Comparison of ENCODE assay signal across 7 cellular contexts in genomic region chr10:119859422-119860258, GRCh38. TPM values are rescaled to one million over a fixed set of nuclear protein-coding genes. Genes with fewer than 3 reads are reported as not detected.
DNase-seq lines count a peak whose midpoint lies in the region; ATAC-seq, FAIRE-seq and TF ChIP-seq lines count a peak whose summit lies in the region.

No MANE protein-coding gene starts in this region.

- no peaks in the 10 kb centered on the region for H3K27me3 ChIP-seq in fibroblast of lung (ENCODE audit: control insufficient read depth, insufficient read depth, low read length)

- peaks cover 49% of the 10 kb centered on the region for H3K79me2 ChIP-seq in fibroblast of lung (ENCODE audit: control insufficient read depth, insufficient read depth, low read length)

- peak; percentile 34 for DNase-seq in DMS114 treated with DMSO at 0.1 percent for 48 hours (lab: John Stamatoyannopoulos, UW; ENCODE audit: unreplicated experiment)
- DNase-seq in H54 (ENCODE audit: insufficient read length, low spot score): no peak
- DNase-seq in SKM-1 treated with dmso at 0.1 percent for 144 hours (lab: John Stamatoyannopoulos, UW; ENCODE audit: unreplicated experiment): peak; percentile 19
- peak; percentile 42 to 73 for DNase-seq in fibroblast of lung (ENCODE audit: low read depth in 2 of 2)
- DNase-seq in renal cortical epithelial cell (ENCODE audit: low read depth): peak; percentile 79
- no peak for DNase-seq in GDM1 (lab: John Stamatoyannopoulos, UW)

- TF ChIP-seq CTCF in fibroblast of lung (conservative IDR thresholded peaks at IDR 0.05 in 1 of 2, IDR thresholded peaks at IDR 0.05 in 1 of 2; ENCODE audit: low read depth in 1 of 2, low read length in 2 of 2): peak; percentile 11 to 52

- no peak overlapping the region for H3K4me2 ChIP-seq in fibroblast of lung (ENCODE audit: extremely low read depth, insufficient read depth, low read length)

- no peak for ATAC-seq in HG03565 (IDR thresholded peaks at IDR 0.05; ENCODE audit: unreplicated experiment)

- H3K4me3 ChIP-seq in fibroblast of lung (replicated peaks in 1 of 4; ENCODE audit: control extremely low read depth in 1 of 4, insufficient read depth in 1 of 4, low read depth in 3 of 4, low read length in 4 of 4): no peak overlapping the region

- H4K20me1 ChIP-seq in fibroblast of lung (ENCODE audit: control insufficient read depth, extremely low read depth, insufficient read depth, low read length): no peaks in the 10 kb centered on the region

- no peaks in the 10 kb centered on the region for H3K9me3 ChIP-seq in fibroblast of lung (ENCODE audit: control insufficient read depth, insufficient read depth, low read depth, low read length)

- TF ChIP-seq POLR2A in H54 (IDR thresholded peaks at IDR 0.05; ENCODE audit: low read depth, low read length): no peak

- no peak overlapping the region for H2AFZ ChIP-seq in fibroblast of lung (ENCODE audit: low read length)

- no peak overlapping the region for H3K9ac ChIP-seq in fibroblast of lung (ENCODE audit: insufficient read depth, low read length)

- peak; percentile 94 for FAIRE-seq in H54 (lab: Jason Lieb, UNC)

- no peak overlapping the region for H3K27ac ChIP-seq in fibroblast of lung (ENCODE audit: insufficient read depth, low read length)

- H3K4me1 ChIP-seq in fibroblast of lung (ENCODE audit: control insufficient read depth, extremely low read depth, insufficient read depth, low read length): no peaks in the 10 kb centered on the region

- peaks cover 3% of the 10 kb centered on the region for H3K36me3 ChIP-seq in fibroblast of lung (ENCODE audit: control insufficient read depth, insufficient read depth, low read length)

RNA-seq across cellular contexts. Expression of gene MCMBP, which starts 13.0 kb away (rescaled TPM):
- 40.6 and 48.0 TPM in 2 replicates for total RNA-seq in fibroblast of lung
- polyA plus RNA-seq in fibroblast of lung: 63.4 and 64.6 TPM in 2 replicates
- 38.2 and 42.1 TPM in 2 replicates for polyA plus RNA-seq in fibroblast of lung (2012)
- polyA minus RNA-seq in fibroblast of lung (ENCODE audit: low replicate concordance): 23.1 and 24.1 TPM in 2 replicates
- total RNA-seq in renal cortical epithelial cell: 52.3 and 55.3 TPM in 2 replicates

RNA-seq across cellular contexts. Expression of gene SEC23IP, which starts 32.9 kb away (rescaled TPM):
- total RNA-seq in fibroblast of lung (16.3 and 21.3 TPM in 2 replicates), renal cortical epithelial cell (14.2 and 53.8 TPM in 2 replicates)
- polyA plus RNA-seq in fibroblast of lung: 47.1 and 51.6 TPM in 2 replicates
- 44.9 and 52.3 TPM in 2 replicates for polyA plus RNA-seq in fibroblast of lung (2012)
- polyA minus RNA-seq in fibroblast of lung (ENCODE audit: low replicate concordance): 59.8 and 72.0 TPM in 2 replicates

Comparison
In these comparisons a context has a peak if more than half of its experiments do, and no peak if none do; other contexts are left out.
1. DNase-seq: peak in DMS114 treated with DMSO at 0.1 percent for 48 hours (single experiment), SKM-1 treated with dmso at 0.1 percent for 144 hours (single experiment), fibroblast of lung (2 of 2) and renal cortical epithelial cell (single experiment); none in H54 (single experiment) and GDM1 (single experiment).